ENCODE assay signal across 1 cellular context in the genomic region with DNA sequence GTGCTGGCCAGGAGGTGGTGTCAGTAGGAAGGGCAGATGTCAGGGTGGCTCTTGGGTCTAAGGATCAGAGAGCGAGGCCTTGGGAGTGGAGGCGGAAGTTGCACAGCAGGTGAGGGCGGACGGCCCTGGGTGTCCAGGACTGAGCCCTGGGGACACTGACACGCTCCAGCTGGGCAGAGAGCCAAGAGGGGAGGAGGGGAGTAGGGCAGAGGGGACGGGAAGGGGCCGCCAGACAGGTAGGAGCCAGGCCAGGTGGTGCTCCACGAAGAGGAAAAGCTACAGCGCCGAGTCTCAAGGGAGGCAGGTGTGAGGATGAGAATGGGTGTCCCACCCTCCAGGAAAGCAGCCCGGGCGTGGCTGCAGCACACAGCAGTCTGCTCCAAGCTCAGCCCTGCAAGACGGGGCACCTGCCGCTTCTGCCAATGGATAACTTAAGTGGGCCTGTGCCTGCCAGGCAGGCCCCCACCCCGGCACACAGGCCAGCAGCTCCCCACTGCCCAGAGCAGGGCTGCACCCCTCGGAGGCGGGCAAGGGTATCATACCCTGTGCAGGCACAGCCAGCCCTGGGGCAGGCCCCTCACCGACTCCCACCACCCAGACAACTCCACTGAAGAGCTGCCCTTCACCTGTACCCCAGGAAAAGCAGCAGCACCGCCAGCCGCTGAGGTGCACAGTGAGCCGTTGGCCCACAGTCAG.
TF ChIP-seq lines count a peak whose summit lies in the region.

No MANE protein-coding gene starts in this region.

TF ChIP-seq in liver, 16 proteins besides CTCF, POLR2A, EP300 and RAD21 (continued from another document):
- TF ChIP-seq, protein P1, sequence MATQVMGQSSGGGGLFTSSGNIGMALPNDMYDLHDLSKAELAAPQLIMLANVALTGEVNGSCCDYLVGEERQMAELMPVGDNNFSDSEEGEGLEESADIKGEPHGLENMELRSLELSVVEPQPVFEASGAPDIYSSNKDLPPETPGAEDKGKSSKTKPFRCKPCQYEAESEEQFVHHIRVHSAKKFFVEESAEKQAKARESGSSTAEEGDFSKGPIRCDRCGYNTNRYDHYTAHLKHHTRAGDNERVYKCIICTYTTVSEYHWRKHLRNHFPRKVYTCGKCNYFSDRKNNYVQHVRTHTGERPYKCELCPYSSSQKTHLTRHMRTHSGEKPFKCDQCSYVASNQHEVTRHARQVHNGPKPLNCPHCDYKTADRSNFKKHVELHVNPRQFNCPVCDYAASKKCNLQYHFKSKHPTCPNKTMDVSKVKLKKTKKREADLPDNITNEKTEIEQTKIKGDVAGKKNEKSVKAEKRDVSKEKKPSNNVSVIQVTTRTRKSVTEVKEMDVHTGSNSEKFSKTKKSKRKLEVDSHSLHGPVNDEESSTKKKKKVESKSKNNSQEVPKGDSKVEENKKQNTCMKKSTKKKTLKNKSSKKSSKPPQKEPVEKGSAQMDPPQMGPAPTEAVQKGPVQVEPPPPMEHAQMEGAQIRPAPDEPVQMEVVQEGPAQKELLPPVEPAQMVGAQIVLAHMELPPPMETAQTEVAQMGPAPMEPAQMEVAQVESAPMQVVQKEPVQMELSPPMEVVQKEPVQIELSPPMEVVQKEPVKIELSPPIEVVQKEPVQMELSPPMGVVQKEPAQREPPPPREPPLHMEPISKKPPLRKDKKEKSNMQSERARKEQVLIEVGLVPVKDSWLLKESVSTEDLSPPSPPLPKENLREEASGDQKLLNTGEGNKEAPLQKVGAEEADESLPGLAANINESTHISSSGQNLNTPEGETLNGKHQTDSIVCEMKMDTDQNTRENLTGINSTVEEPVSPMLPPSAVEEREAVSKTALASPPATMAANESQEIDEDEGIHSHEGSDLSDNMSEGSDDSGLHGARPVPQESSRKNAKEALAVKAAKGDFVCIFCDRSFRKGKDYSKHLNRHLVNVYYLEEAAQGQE (IDR thresholded peaks at IDR 0.05) = no peak
- TF ChIP-seq GABPA (IDR thresholded peaks at IDR 0.05 in 1 of 2, conservative IDR thresholded peaks at IDR 0.05 in 1 of 2) (peak in 1 of 2 donors; percentile 21), HNF4A (conservative IDR thresholded peaks at IDR 0.05) (peak in 1 of 2 donors; percentile 59)
